1 cellular context compared by ENCODE assay signal in the genomic region with DNA sequence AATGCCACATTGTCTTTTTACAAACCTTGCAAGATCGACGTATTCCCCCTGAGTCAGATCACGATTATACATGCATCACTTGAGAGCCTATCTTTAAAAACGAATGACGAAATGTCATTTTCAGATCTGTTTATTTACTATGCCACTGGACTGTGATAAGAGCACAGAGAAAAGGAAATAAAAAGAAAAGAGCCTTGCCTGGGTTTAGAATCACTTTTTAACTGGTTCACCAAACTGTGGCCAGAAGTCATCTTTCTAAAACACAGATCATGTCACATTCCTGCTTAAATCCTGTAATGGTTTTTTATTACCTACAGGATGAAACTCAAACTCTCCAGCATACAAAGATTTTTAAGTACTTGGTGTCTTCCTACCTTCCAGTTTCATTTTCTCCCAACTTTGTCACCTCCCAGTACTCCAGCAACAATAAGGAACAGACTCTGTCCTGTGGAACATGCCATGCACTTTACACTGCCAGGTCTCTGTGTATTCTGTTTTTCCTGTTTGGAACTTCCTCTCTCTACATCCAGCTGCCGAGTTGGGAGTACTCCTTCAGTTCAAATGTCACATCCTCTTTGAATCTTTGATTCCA.
TF ChIP-seq lines count a peak whose summit lies in the region.

No MANE protein-coding gene starts in this region.

TF ChIP-seq in HEK293, 187 proteins besides CTCF, POLR2A, EP300 and RAD21 (continued from another document and continues in another):
- TF ChIP-seq, protein P1, sequence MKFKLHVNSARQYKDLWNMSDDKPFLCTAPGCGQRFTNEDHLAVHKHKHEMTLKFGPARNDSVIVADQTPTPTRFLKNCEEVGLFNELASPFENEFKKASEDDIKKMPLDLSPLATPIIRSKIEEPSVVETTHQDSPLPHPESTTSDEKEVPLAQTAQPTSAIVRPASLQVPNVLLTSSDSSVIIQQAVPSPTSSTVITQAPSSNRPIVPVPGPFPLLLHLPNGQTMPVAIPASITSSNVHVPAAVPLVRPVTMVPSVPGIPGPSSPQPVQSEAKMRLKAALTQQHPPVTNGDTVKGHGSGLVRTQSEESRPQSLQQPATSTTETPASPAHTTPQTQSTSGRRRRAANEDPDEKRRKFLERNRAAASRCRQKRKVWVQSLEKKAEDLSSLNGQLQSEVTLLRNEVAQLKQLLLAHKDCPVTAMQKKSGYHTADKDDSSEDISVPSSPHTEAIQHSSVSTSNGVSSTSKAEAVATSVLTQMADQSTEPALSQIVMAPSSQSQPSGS (tag by site-specific recombination; IDR thresholded peaks at IDR 0.05; ENCODE audit: low read depth) = peak; percentile 68; the same call in 1 of the 2 replicates
- TF ChIP-seq ZNF184 (tag by site-specific recombination; IDR thresholded peaks at IDR 0.05) = no peak
- TF ChIP-seq ZNF423 (tag by site-specific recombination; IDR thresholded peaks at IDR 0.05) = no peak
- TF ChIP-seq ZNF654 (tag by site-specific recombination; IDR thresholded peaks at IDR 0.05; ENCODE audit: low read depth) = 0 out of 2 replicates have a peak, but pooled peaks have one; percentile 11
- TF ChIP-seq YY2 (tag by site-specific recombination; IDR thresholded peaks at IDR 0.05) = no peak
- TF ChIP-seq ZNF521 (tag by site-specific recombination; IDR thresholded peaks at IDR 0.05) = no peak
- TF ChIP-seq, protein P2, sequence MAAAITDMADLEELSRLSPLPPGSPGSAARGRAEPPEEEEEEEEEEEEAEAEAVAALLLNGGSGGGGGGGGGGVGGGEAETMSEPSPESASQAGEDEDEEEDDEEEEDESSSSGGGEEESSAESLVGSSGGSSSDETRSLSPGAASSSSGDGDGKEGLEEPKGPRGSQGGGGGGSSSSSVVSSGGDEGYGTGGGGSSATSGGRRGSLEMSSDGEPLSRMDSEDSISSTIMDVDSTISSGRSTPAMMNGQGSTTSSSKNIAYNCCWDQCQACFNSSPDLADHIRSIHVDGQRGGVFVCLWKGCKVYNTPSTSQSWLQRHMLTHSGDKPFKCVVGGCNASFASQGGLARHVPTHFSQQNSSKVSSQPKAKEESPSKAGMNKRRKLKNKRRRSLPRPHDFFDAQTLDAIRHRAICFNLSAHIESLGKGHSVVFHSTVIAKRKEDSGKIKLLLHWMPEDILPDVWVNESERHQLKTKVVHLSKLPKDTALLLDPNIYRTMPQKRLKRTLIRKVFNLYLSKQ (tag by site-specific recombination; IDR thresholded peaks at IDR 0.05; ENCODE audit: borderline replicate concordance) = no peak
- TF ChIP-seq ZNF391 (tag by site-specific recombination; IDR thresholded peaks at IDR 0.05; ENCODE audit: borderline replicate concordance, low read depth) = no peak
- no peak; the same call in 1 of the 2 replicates for TF ChIP-seq ZNF600 (tag by site-specific recombination; IDR thresholded peaks at IDR 0.05)
- TF ChIP-seq, protein P3, sequence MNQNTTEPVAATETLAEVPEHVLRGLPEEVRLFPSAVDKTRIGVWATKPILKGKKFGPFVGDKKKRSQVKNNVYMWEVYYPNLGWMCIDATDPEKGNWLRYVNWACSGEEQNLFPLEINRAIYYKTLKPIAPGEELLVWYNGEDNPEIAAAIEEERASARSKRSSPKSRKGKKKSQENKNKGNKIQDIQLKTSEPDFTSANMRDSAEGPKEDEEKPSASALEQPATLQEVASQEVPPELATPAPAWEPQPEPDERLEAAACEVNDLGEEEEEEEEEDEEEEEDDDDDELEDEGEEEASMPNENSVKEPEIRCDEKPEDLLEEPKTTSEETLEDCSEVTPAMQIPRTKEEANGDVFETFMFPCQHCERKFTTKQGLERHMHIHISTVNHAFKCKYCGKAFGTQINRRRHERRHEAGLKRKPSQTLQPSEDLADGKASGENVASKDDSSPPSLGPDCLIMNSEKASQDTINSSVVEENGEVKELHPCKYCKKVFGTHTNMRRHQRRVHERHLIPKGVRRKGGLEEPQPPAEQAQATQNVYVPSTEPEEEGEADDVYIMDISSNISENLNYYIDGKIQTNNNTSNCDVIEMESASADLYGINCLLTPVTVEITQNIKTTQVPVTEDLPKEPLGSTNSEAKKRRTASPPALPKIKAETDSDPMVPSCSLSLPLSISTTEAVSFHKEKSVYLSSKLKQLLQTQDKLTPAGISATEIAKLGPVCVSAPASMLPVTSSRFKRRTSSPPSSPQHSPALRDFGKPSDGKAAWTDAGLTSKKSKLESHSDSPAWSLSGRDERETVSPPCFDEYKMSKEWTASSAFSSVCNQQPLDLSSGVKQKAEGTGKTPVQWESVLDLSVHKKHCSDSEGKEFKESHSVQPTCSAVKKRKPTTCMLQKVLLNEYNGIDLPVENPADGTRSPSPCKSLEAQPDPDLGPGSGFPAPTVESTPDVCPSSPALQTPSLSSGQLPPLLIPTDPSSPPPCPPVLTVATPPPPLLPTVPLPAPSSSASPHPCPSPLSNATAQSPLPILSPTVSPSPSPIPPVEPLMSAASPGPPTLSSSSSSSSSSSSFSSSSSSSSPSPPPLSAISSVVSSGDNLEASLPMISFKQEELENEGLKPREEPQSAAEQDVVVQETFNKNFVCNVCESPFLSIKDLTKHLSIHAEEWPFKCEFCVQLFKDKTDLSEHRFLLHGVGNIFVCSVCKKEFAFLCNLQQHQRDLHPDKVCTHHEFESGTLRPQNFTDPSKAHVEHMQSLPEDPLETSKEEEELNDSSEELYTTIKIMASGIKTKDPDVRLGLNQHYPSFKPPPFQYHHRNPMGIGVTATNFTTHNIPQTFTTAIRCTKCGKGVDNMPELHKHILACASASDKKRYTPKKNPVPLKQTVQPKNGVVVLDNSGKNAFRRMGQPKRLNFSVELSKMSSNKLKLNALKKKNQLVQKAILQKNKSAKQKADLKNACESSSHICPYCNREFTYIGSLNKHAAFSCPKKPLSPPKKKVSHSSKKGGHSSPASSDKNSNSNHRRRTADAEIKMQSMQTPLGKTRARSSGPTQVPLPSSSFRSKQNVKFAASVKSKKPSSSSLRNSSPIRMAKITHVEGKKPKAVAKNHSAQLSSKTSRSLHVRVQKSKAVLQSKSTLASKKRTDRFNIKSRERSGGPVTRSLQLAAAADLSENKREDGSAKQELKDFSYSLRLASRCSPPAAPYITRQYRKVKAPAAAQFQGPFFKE (tag by site-specific recombination; IDR thresholded peaks at IDR 0.05; ENCODE audit: borderline replicate concordance) = no peak
- TF ChIP-seq, protein P4, sequence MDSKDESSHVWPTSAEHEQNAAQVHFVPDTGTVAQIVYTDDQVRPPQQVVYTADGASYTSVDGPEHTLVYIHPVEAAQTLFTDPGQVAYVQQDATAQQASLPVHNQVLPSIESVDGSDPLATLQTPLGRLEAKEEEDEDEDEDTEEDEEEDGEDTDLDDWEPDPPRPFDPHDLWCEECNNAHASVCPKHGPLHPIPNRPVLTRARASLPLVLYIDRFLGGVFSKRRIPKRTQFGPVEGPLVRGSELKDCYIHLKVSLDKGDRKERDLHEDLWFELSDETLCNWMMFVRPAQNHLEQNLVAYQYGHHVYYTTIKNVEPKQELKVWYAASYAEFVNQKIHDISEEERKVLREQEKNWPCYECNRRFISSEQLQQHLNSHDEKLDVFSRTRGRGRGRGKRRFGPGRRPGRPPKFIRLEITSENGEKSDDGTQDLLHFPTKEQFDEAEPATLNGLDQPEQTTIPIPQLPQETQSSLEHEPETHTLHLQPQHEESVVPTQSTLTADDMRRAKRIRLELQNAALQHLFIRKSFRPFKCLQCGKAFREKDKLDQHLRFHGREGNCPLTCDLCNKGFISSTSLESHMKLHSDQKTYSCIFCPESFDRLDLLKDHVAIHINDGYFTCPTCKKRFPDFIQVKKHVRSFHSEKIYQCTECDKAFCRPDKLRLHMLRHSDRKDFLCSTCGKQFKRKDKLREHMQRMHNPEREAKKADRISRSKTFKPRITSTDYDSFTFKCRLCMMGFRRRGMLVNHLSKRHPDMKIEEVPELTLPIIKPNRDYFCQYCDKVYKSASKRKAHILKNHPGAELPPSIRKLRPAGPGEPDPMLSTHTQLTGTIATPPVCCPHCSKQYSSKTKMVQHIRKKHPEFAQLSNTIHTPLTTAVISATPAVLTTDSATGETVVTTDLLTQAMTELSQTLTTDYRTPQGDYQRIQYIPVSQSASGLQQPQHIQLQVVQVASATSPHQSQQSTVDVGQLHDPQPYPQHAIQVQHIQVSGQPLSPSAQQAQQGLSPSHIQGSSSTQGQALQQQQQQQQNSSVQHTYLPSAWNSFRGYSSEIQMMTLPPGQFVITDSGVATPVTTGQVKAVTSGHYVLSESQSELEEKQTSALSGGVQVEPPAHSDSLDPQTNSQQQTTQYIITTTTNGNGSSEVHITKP (tag by site-specific recombination; IDR thresholded peaks at IDR 0.05) = peak; percentile 95
- TF ChIP-seq HOXD13 (CRISPR knock-in tag; IDR thresholded peaks at IDR 0.05; ENCODE audit: borderline replicate concordance) = no peak
- no peak for TF ChIP-seq ZNF202 (tag by site-specific recombination; IDR thresholded peaks at IDR 0.05; ENCODE audit: borderline replicate concordance)
- TF ChIP-seq ZNF335 (tag by site-specific recombination; conservative IDR thresholded peaks at IDR 0.05) = 0 out of 2 replicates have a peak, but pooled peaks have one; percentile 13
- TF ChIP-seq ZNF404 (tag by site-specific recombination; IDR thresholded peaks at IDR 0.05) = no peak
- TF ChIP-seq GLI2 (tag by site-specific recombination; IDR thresholded peaks at IDR 0.05; ENCODE audit: borderline replicate concordance, low read depth) = no peak
- no peak for TF ChIP-seq ZNF302 (tag by site-specific recombination; IDR thresholded peaks at IDR 0.05; ENCODE audit: low read depth)
- TF ChIP-seq, protein P5, sequence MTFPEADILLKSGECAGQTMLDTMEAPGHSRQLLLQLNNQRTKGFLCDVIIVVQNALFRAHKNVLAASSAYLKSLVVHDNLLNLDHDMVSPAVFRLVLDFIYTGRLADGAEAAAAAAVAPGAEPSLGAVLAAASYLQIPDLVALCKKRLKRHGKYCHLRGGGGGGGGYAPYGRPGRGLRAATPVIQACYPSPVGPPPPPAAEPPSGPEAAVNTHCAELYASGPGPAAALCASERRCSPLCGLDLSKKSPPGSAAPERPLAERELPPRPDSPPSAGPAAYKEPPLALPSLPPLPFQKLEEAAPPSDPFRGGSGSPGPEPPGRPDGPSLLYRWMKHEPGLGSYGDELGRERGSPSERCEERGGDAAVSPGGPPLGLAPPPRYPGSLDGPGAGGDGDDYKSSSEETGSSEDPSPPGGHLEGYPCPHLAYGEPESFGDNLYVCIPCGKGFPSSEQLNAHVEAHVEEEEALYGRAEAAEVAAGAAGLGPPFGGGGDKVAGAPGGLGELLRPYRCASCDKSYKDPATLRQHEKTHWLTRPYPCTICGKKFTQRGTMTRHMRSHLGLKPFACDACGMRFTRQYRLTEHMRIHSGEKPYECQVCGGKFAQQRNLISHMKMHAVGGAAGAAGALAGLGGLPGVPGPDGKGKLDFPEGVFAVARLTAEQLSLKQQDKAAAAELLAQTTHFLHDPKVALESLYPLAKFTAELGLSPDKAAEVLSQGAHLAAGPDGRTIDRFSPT (tag by site-specific recombination; IDR thresholded peaks at IDR 0.05) = no peak
- TF ChIP-seq GFI1B (tag by site-specific recombination; IDR thresholded peaks at IDR 0.05) = no peak
- TF ChIP-seq ZNF843 (tag by site-specific recombination; IDR thresholded peaks at IDR 0.05) = 0 out of 2 replicates have a peak, but pooled peaks have one; percentile 32
- no peak for TF ChIP-seq KLF10 (tag by site-specific recombination; IDR thresholded peaks at IDR 0.05)
- TF ChIP-seq GLI4 (tag by site-specific recombination; IDR thresholded peaks at IDR 0.05) = no peak
- TF ChIP-seq, protein P6, sequence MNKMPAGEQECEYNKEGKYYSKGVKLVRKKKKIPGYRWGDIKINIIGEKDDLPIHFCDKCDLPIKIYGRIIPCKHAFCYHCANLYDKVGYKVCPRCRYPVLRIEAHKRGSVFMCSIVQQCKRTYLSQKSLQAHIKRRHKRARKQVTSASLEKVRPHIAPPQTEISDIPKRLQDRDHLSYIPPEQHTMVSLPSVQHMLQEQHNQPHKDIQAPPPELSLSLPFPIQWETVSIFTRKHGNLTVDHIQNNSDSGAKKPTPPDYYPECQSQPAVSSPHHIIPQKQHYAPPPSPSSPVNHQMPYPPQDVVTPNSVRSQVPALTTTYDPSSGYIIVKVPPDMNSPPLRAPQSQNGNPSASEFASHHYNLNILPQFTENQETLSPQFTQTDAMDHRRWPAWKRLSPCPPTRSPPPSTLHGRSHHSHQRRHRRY (tag by site-specific recombination; IDR thresholded peaks at IDR 0.05) = no peak
- TF ChIP-seq GLIS1 (tag by site-specific recombination; IDR thresholded peaks at IDR 0.05) = peak; percentile 52
- TF ChIP-seq ZNF138 (tag by site-specific recombination; IDR thresholded peaks at IDR 0.05; ENCODE audit: borderline replicate concordance) = no peak
- peak; percentile 81 for TF ChIP-seq ZNF629 (tag by site-specific recombination; IDR thresholded peaks at IDR 0.05)
- no peak for TF ChIP-seq ZNF394 (tag by site-specific recombination; IDR thresholded peaks at IDR 0.05; ENCODE audit: borderline replicate concordance)
- no peak for TF ChIP-seq KLF16 (tag by site-specific recombination; IDR thresholded peaks at IDR 0.05)
- TF ChIP-seq ZBTB17 (tag by site-specific recombination; IDR thresholded peaks at IDR 0.05) = peak; percentile 96
- no peak for TF ChIP-seq RBAK (tag by site-specific recombination; IDR thresholded peaks at IDR 0.05)
- no peak for TF ChIP-seq ZNF596 (tag by site-specific recombination; IDR thresholded peaks at IDR 0.05)
- TF ChIP-seq, protein P7, sequence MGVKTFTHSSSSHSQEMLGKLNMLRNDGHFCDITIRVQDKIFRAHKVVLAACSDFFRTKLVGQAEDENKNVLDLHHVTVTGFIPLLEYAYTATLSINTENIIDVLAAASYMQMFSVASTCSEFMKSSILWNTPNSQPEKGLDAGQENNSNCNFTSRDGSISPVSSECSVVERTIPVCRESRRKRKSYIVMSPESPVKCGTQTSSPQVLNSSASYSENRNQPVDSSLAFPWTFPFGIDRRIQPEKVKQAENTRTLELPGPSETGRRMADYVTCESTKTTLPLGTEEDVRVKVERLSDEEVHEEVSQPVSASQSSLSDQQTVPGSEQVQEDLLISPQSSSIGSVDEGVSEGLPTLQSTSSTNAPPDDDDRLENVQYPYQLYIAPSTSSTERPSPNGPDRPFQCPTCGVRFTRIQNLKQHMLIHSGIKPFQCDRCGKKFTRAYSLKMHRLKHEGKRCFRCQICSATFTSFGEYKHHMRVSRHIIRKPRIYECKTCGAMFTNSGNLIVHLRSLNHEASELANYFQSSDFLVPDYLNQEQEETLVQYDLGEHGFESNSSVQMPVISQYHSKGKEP (tag by site-specific recombination; IDR thresholded peaks at IDR 0.05) = peak; percentile 53; the same call in 1 of the 2 replicates
- TF ChIP-seq ZXDB (tag by site-specific recombination; IDR thresholded peaks at IDR 0.05) = peak; percentile 56; the same call in 1 of the 2 replicates
- no peak for TF ChIP-seq ZNF670 (tag by site-specific recombination; IDR thresholded peaks at IDR 0.05; ENCODE audit: low read depth)
- peak; percentile 69 for TF ChIP-seq ZEB2 (tag by site-specific recombination; IDR thresholded peaks at IDR 0.05)
- TF ChIP-seq, protein P8, sequence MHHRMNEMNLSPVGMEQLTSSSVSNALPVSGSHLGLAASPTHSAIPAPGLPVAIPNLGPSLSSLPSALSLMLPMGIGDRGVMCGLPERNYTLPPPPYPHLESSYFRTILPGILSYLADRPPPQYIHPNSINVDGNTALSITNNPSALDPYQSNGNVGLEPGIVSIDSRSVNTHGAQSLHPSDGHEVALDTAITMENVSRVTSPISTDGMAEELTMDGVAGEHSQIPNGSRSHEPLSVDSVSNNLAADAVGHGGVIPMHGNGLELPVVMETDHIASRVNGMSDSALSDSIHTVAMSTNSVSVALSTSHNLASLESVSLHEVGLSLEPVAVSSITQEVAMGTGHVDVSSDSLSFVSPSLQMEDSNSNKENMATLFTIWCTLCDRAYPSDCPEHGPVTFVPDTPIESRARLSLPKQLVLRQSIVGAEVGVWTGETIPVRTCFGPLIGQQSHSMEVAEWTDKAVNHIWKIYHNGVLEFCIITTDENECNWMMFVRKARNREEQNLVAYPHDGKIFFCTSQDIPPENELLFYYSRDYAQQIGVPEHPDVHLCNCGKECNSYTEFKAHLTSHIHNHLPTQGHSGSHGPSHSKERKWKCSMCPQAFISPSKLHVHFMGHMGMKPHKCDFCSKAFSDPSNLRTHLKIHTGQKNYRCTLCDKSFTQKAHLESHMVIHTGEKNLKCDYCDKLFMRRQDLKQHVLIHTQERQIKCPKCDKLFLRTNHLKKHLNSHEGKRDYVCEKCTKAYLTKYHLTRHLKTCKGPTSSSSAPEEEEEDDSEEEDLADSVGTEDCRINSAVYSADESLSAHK (tag by site-specific recombination; IDR thresholded peaks at IDR 0.05) = no peak
